8 cellular contexts compared by ENCODE assay signal in the genomic region with DNA sequence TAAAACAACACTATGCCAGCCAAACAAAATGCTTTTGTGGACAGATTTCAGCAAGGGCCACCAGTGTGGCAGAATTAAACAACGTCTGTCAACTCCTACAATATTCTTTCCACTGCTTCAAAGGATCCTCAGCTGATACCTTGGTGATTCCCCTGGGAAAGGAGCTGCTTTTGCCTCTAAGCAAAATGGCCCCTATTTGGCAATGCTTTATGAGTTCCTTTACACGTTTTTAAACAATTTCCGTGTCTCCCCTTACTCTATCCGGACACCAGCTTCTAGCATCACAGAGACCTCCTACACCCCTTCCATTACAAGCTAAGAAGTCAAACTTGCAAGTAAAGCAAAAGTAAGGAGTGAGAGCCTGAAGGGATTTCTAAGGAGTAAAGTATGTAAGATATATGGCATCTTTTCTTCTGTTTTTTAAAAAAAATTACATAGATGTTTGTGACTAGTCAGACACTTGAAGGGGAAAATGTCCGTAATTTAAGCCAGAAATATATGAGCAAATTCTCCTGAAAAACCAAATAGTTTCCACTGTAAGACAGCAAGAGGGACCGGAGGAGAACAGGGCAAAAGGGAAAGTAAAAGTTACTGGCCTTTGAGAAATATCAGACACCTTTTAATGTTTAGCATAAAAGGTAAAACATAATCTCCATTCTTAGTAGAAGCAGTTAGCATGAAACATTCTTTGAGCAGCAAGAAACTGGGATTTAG. TPM values are rescaled to one million over a fixed set of nuclear protein-coding genes. Genes with fewer than 3 reads are reported as not detected.
DNase-seq lines count a peak whose midpoint lies in the region; ATAC-seq, FAIRE-seq and TF ChIP-seq lines count a peak whose summit lies in the region.

No MANE protein-coding gene starts in this region.

- FAIRE-seq in astrocyte (lab: Jason Lieb, UNC): no peak

- peak overlapping the region; percentile 95 for H3K4me3 Mint-ChIP-seq in astrocyte (ENCODE audit: unreplicated experiment)

- H4K20me1 ChIP-seq in astrocyte (ENCODE audit: insufficient read depth, low read length): peaks cover 55% of the 10 kb centered on the region

- peak overlapping the region; percentile 85 for H3K27ac Mint-ChIP-seq in astrocyte (ENCODE audit: unreplicated experiment)

- H3K4me2 ChIP-seq in astrocyte (ENCODE audit: low read length): peak overlapping the region; percentile 83

- H3K79me2 ChIP-seq in astrocyte (ENCODE audit: insufficient read depth, low read length): peaks cover 65% of the 10 kb centered on the region

- H3K4me3 ChIP-seq in AG09309 (ENCODE audit: control insufficient read depth, low read depth, low read length) (peak overlapping the region; percentile 86), HFF-Myc (replicated peaks; ENCODE audit: low read depth, low read length) (peak overlapping the region; percentile 76), astrocyte (ENCODE audit: insufficient read depth, low read depth, low read length) (peak overlapping the region; percentile 85), aorta (ENCODE audit: low read length in 2 of 2) (peak overlapping the region; percentile 87 to 99)

- peak overlapping the region; percentile 60 for H3K27ac ChIP-seq in astrocyte (ENCODE audit: low read depth, low read length)
- no peak overlapping the region for H3K27ac ChIP-seq in aorta (ENCODE audit: low read depth in 1 of 2, low read length in 2 of 2)

- peak overlapping the region; percentile 89 for H3K9ac ChIP-seq in astrocyte (ENCODE audit: low read length)

- no peak overlapping the region for H2AFZ ChIP-seq in astrocyte (ENCODE audit: low read depth, low read length)

- WGBS in aorta, 2 donors: 3 to 6% methylated on average over 6 of the region's 6 CpGs

- DNase-seq in AG09309 (ENCODE audit: low read depth): no peak
- no peak for DNase-seq in HFF-Myc (ENCODE audit: extremely low read depth, low read depth)
- DNase-seq in astrocyte (ENCODE audit: low read depth): no peak
- DNase-seq in lung microvascular endothelial cell (ENCODE audit: low read depth in 2 of 2): peak; percentile 22 to 28
- DNase-seq in aorta: no peak
- DNase-seq in GOT3 (lab: John Stamatoyannopoulos, UW): no peak

- H3K9me3 ChIP-seq in astrocyte (ENCODE audit: insufficient read depth, low read depth, low read length) (no peaks in the 10 kb centered on the region), aorta (ENCODE audit: control insufficient read depth, low read length) (no peaks in the 10 kb centered on the region)

- ATAC-seq in aorta (ENCODE audit: low FRiP score) (no peak), GM21529 (IDR thresholded peaks at IDR 0.05; ENCODE audit: unreplicated experiment) (no peak), GM18870 (IDR thresholded peaks at IDR 0.05; ENCODE audit: unreplicated experiment) (no peak)

- no peaks in the 10 kb centered on the region for H3K36me3 ChIP-seq in astrocyte (ENCODE audit: insufficient read depth, low read length)
- H3K36me3 ChIP-seq in aorta (ENCODE audit: control insufficient read depth in 1 of 2, insufficient read depth in 2 of 2, low read length in 1 of 2): peaks cover 0 to 1% of the 10 kb centered on the region in 2 donors

- H3K27me3 Mint-ChIP-seq in astrocyte (ENCODE audit: low read depth, unreplicated experiment): no peaks in the 10 kb centered on the region

- intact Hi-C loops in aorta (cut with DNase I): loop anchor here in 1 of 2 donors (5.0 kb wide), 1 partner anchor 52 kb away; no protein-coding TSS in a partner anchor

- H3K9me3 Mint-ChIP-seq in astrocyte (ENCODE audit: unreplicated experiment): no peaks in the 10 kb centered on the region

- H3K4me1 ChIP-seq in astrocyte (ENCODE audit: insufficient read depth, low read length) (peaks cover 20% of the 10 kb centered on the region), aorta (ENCODE audit: control insufficient read depth in 1 of 2, insufficient read depth in 2 of 2, low read length in 2 of 2) (peaks cover 0 to 3% of the 10 kb centered on the region in 2 donors)

- H3K4me1 Mint-ChIP-seq in astrocyte (ENCODE audit: low read depth, unreplicated experiment): peaks cover 31% of the 10 kb centered on the region

- H3K36me3 Mint-ChIP-seq in astrocyte (ENCODE audit: low read depth, unreplicated experiment): peaks cover 10% of the 10 kb centered on the region

- no peak for TF ChIP-seq CTCF in AG09309 (IDR thresholded peaks at IDR 0.05; ENCODE audit: control insufficient read depth, insufficient read depth, low read depth, low read length, missing control alignments)
- no peak for TF ChIP-seq CTCF in HFF-Myc (IDR thresholded peaks at IDR 0.05; ENCODE audit: low read depth, low read length, missing control alignments)
- no peak for TF ChIP-seq CTCF in astrocyte (IDR thresholded peaks at IDR 0.05; ENCODE audit: insufficient read depth, low read depth, low read length)

- H3K27me3 ChIP-seq in astrocyte (ENCODE audit: insufficient read depth, low read length) (no peaks in the 10 kb centered on the region), aorta (ENCODE audit: control insufficient read depth in 1 of 2, insufficient read depth in 2 of 2, low read length in 1 of 2) (no peaks in the 10 kb centered on the region)

RNA-seq across cellular contexts. Expression of a gene that starts 1.9 kb away (rescaled TPM):
- total RNA-seq in astrocyte (33.3 and 44.0 TPM in 2 replicates), lung microvascular endothelial cell (5.9 and 7.3 TPM in 2 replicates), aorta (10 to 100 TPM; 45.3 to 67.9 TPM)
- 10 to 100 TPM in 1 of 2 donors, 1 to 10 TPM in 1; 7.6 to 20.6 TPM for polyA plus RNA-seq in aorta

Comparison
In these comparisons a context has a peak if more than half of its experiments do, and no peak if none do; other contexts are left out.
1. DNase-seq: peak in lung microvascular endothelial cell (2 of 2); none in AG09309 (single experiment), HFF-Myc (single experiment), astrocyte (single experiment), aorta (0 of 2) and GOT3 (single experiment).
2. Peak in every context shown above with its lines, with median percentiles within 50 percentile points of each other: H3K4me3 ChIP-seq.